1 cellular context compared by ENCODE assay signal in the genomic region with DNA sequence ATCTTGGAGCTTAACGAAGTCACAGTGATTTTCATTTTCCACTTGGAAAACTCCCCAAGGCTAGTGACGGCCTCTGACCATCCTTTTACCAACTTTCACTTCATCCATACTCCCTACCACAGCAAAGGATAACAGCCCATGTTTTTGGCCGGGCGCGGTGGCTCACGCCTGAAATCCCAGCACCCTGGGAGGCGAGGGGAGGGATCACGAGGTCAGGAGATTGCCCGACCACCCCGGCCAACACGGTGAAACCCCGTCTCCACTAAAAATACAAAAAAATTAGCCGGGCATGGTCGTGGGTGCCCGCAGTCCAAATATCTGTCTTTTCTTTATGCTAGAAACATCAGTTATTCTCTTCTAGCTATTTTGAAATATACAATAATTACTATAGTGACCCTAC.
TF ChIP-seq lines count a peak whose summit lies in the region.

No MANE protein-coding gene starts in this region.

TF ChIP-seq in HEK293, 187 proteins besides CTCF, POLR2A, EP300 and RAD21:
- TF ChIP-seq ZNF639 (tag by site-specific recombination; IDR thresholded peaks at IDR 0.05) (no peak), ZNF202 (tag by site-specific recombination; IDR thresholded peaks at IDR 0.05; ENCODE audit: borderline replicate concordance) (0 out of 2 replicates have a peak, but pooled peaks have one; percentile 7), ZNF214 (tag by site-specific recombination; IDR thresholded peaks at IDR 0.05; ENCODE audit: borderline replicate concordance) (no peak), ZNF37A (tag by site-specific recombination; IDR thresholded peaks at IDR 0.05) (no peak), ZBTB20 (tag by site-specific recombination; IDR thresholded peaks at IDR 0.05) (no peak)
TF ChIP-seq in HEK293: peak in this region for 1.
